In the genomic region with DNA sequence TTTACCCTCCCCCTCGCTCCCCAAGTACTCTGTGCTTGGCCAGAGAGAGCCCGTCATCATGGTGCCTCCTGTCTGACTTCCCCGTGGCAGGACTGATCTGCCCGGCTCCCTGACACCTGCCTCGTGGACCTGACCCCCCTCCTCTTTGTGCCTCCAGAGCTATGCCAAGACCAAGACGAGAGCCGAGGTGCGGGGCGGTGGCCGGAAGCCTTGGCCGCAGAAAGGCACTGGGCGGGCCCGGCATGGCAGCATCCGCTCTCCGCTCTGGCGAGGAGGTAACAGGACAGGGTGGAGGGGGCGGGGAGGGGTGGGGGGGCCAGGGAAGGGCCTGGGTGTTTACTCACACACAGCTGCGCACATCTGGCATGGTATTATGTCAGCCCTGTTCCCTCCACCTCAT, we compare ENCODE assay signal across 28 cellular contexts. TPM values are rescaled to one million over a fixed set of nuclear protein-coding genes. Genes with fewer than 3 reads are reported as not detected.
"Had no signal": no experiment of that assay in that cellular context is flagged by ENCODE, and none has a peak within 500 bp of the region (broad histone marks: within the 10 kb centered on the region; RNA-seq: fewer than 3 reads in every experiment).

No MANE protein-coding gene starts in this region.

- H3K27me3 ChIP-seq: esophagus squamous epithelium, heart right ventricle, neutrophil, suprapubic skin, transverse colon had no signal

- H3K4me3 ChIP-seq: coronary artery, esophagus squamous epithelium, heart right ventricle, lung, smooth muscle cell, suprapubic skin, transverse colon had no signal

- H2AFZ ChIP-seq: parathyroid adenoma had no signal

- H3K4me1 ChIP-seq: parathyroid adenoma had no signal

- H3K27ac ChIP-seq: coronary artery, esophagus squamous epithelium, heart right ventricle, neutrophil, parathyroid adenoma, suprapubic skin, transverse colon had no signal

- ATAC-seq: effector memory CD8-positive, alpha-beta T cell; heart right ventricle; left colon; left ventricle myocardium superior; naive thymus-derived CD4-positive, alpha-beta T cell; sciatic nerve; stimulated activated naive CD8-positive, alpha-beta T cell treated with anti-CD3 and anti-CD28 coated beads, Interleukin-15, amount 100 ng/mL, for 72 hours had no signal

- DNase-seq: dermis blood vessel endothelial cell; effector memory CD8-positive, alpha-beta T cell; erythroblast; esophagus squamous epithelium; foreskin melanocyte; glutamatergic neuron; heart right ventricle; hippocampal formation; kidney glomerular epithelial cell; left colon; left ventricle myocardium superior; naive thymus-derived CD4-positive, alpha-beta T cell; stimulated activated CD4-positive, alpha-beta T cell treated with anti-CD3 and anti-CD28 coated beads, Interleukin-12 subunit alpha, Interleukin-12 subunit beta, amount 100 ng/mL, for 4 hours; stimulated activated CD4-positive, alpha-beta T cell treated with anti-CD3 and anti-CD28 coated beads, Interleukin-1b, Interleukin-23, amount 100 ng/mL, for 48 hours; stimulated activated CD4-positive, alpha-beta T cell treated with anti-CD3 and anti-CD28 coated beads, Interleukin-4, amount 100 ng/mL, for 1 hour; stimulated activated CD8-positive, alpha-beta memory T cell treated with anti-CD3 and anti-CD28 coated beads, Interleukin-4, amount 100 ng/mL, for 48 hours; stimulated activated naive CD4-positive, alpha-beta T cell; stimulated activated naive CD8-positive, alpha-beta T cell treated with anti-CD3 and anti-CD28 coated beads, Interleukin-15, amount 100 ng/mL, for 72 hours; transverse colon had no signal

- H3K4me2 ChIP-seq: smooth muscle cell had no signal

- H3K9ac ChIP-seq: parathyroid adenoma had no signal

- H3K9me3 ChIP-seq: esophagus squamous epithelium, heart right ventricle, neutrophil, suprapubic skin, transverse colon had no signal

RNA-seq across cellular contexts. Expression of gene ICAM1, which starts 14.4 kb away (rescaled TPM):
- polyA plus RNA-seq: neural cell had no signal

RNA-seq across cellular contexts. Expression of gene ICAM4, which starts 30.2 kb away (rescaled TPM):
- total RNA-seq: progenitor cell of endocrine pancreas, sciatic nerve, suprapubic skin had no signal
- polyA plus RNA-seq: neural cell had no signal

RNA-seq across cellular contexts. Expression of gene ICAM5, which starts 33.2 kb away (rescaled TPM):
- total RNA-seq: progenitor cell of endocrine pancreas had no signal
- polyA plus RNA-seq: naive thymus-derived CD4-positive, alpha-beta T cell had no signal
